ENCODE assay signal across 8 cellular contexts in the genomic region with DNA sequence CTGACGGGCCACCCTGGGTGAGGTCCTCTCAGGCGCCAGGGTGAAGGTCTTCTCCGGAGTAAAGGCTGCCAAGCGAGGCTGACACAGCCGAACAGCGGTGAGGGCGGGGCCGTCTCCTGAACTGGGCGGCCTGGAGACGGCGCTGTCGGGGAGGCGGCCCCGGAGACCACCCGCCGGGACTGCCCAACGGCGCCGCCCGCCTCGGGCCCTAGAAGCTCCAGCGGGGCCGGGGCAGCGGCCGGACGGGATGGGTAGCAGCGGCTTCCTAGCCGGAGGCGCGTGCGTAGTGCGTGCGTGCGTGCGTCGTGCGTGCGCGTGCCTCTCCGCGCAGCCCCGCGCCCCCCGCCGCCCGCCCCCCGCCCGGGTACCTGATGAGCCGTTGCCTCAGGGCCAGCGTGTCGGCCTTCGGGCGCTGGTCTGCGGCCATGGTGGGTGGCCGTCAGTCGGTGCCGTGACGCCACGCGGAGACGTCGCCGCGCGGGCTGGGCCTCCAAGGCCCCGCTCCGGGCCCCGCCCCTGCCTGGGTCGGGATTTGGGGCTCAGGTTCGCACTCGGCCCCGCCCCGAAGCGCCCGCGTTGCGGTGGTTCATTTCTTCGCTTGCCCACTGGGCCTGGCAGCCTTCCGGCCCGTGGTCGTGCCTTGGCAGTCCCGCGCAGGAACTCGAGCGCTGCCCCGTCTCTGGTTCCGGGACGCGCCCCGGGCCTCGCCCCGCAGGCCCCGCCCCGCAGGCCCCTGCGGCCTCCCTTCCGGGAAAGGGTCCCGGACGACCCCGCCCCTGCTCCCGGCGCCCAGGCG. TPM values are rescaled to one million over a fixed set of nuclear protein-coding genes. Genes with fewer than 3 reads are reported as not detected.
DNase-seq lines count a peak whose midpoint lies in the region; ATAC-seq and TF ChIP-seq lines count a peak whose summit lies in the region.

A gene (minus strand): TSS at position 679 of the 796 bp plus-strand sequence. CDS start 252 bp downstream, at position 427.

- intact Hi-C loops in T-helper 1 cell treated with Interleukin-12 subunit alpha and Interleukin-12 subunit beta and Interleukin-4 antibody, amounts not matched to agents 30 ng/mL and 1 ng/mL, for 36 hours (cut with micrococcal nuclease), result loop anchor here (1.0 to 10.0 kb wide), 8 partner anchors 9 to 1472 kb away; a partner anchor contains a TSS
- intact Hi-C loops in left cardiac atrium (cut with DNase I), result no loop called here
- intact Hi-C loops in prostate gland (cut with DNase I), result no loop called here
- intact Hi-C loops in aorta (cut with DNase I), result no loop called here

- H3K27ac ChIP-seq in prostate gland (peak within 1 kb of the TSS; percentile 96), aorta (ENCODE audit: low read depth in 1 of 2, low read length in 2 of 2) (peak within 1 kb of the TSS; percentile 47 to 65)

- peak; percentile 49 for TF ChIP-seq POLR2A in prostate gland (IDR thresholded peaks at IDR 0.05)

- peaks cover 23 to 40% (median 31%) of the 10 kb centered on the region in 3 donors for H3K4me1 Mint-ChIP-seq in IgD-negative memory B cell

- H3K4me3 ChIP-seq in prostate gland (peak within 1 kb of the TSS; percentile 88 to 90), aorta (ENCODE audit: low read length in 2 of 2) (peak within 1 kb of the TSS; percentile 45 to 69)

- H3K9me3 Mint-ChIP-seq in IgD-negative memory B cell, result no peaks in the 10 kb centered on the region

- peak within 1 kb of the TSS; percentile 91 to 96 (median 92) for H3K27ac Mint-ChIP-seq in IgD-negative memory B cell

- H3K9me3 ChIP-seq in prostate gland (no peaks in the 10 kb centered on the region), aorta (ENCODE audit: control insufficient read depth, low read length) (no peaks in the 10 kb centered on the region)

- H3K4me1 ChIP-seq in prostate gland (replicated peaks) (peaks cover 12% of the 10 kb centered on the region), aorta (ENCODE audit: control insufficient read depth in 1 of 2, insufficient read depth in 2 of 2, low read length in 2 of 2) (peaks cover 0 to 2% of the 10 kb centered on the region in 2 donors)

- no peaks in the 10 kb centered on the region for H3K27me3 Mint-ChIP-seq in IgD-negative memory B cell

- peaks cover 9% of the 10 kb centered on the region for H3K36me3 Mint-ChIP-seq in IgD-negative memory B cell

- DNase-seq in GDM1 (lab: John Stamatoyannopoulos, UW) (peak; percentile 72), amniotic epithelial cell (ENCODE audit: low read depth) (peak; percentile 64), left cardiac atrium (peak; percentile 87), prostate gland (ENCODE audit: low spot score) (peak; percentile 46), aorta (peak; percentile 85 to 92)

- H3K36me3 ChIP-seq in prostate gland, result peaks cover 5 to 6% of the 10 kb centered on the region in 2 donors
- peaks cover 0 to 9% of the 10 kb centered on the region in 2 donors for H3K36me3 ChIP-seq in aorta (ENCODE audit: control insufficient read depth in 1 of 2, insufficient read depth in 2 of 2, low read length in 1 of 2)

- 1% methylated on average over 53 of the region's 102 CpGs for WGBS in prostate gland
- 0 to 1% methylated on average over 69 to 102 of the region's 102 CpGs for WGBS in aorta, 2 donors

- no peak for TF ChIP-seq CTCF in prostate gland (IDR thresholded peaks at IDR 0.05)

- ATAC-seq in GM21529 (IDR thresholded peaks at IDR 0.05; ENCODE audit: unreplicated experiment) (peak; percentile 66), left cardiac atrium (peak; percentile 78 to 85), aorta (ENCODE audit: low FRiP score) (peak; percentile 80)

- no peaks in the 10 kb centered on the region for H3K27me3 ChIP-seq in prostate gland (replicated peaks; ENCODE audit: insufficient read depth)
- H3K27me3 ChIP-seq in aorta (ENCODE audit: control insufficient read depth in 1 of 2, insufficient read depth in 2 of 2, low read length in 1 of 2), result no peaks in the 10 kb centered on the region

- peak within 1 kb of the TSS; percentile 83 to 91 (median 85) for H3K4me3 Mint-ChIP-seq in IgD-negative memory B cell

RNA-seq across cellular contexts. Expression of the gene that starts here (rescaled TPM):
- polyA plus RNA-seq in IgD-negative memory B cell (58.1 TPM), aorta (10 to 100 TPM; 16.9 to 72.0 TPM)
- 180 and 182 TPM in 2 replicates for total RNA-seq in T-helper 1 cell treated with Interleukin-12 subunit alpha and Interleukin-12 subunit beta and Interleukin-4 antibody, amounts not matched to agents 30 ng/mL and 1 ng/mL, for 36 hours
- total RNA-seq in left cardiac atrium (10 to 100 TPM; 43.6 to 53.5 TPM), prostate gland (100 to 1,000 TPM in 1 of 2 donors, 10 to 100 TPM in 1; 43.4 to 135 TPM), aorta (100 to 1,000 TPM in 1 of 2 donors, 10 to 100 TPM in 1; 88.3 to 164 TPM)

Comparison
In these comparisons a context has a peak if more than half of its experiments do, and no peak if none do; other contexts are left out.
1. Peak in every context shown above with its lines: DNase-seq, ATAC-seq, H3K4me3 ChIP-seq and H3K27ac ChIP-seq.